ENCODE assay signal across 27 cellular contexts in genomic region chr6:41171908-41172307, GRCh38. TPM values are rescaled to one million over a fixed set of nuclear protein-coding genes. Genes with fewer than 3 reads are reported as not detected.
"Had no signal": no experiment of that assay in that cellular context is flagged by ENCODE, and none has a peak within 500 bp of the region (broad histone marks: within the 10 kb centered on the region; RNA-seq: fewer than 3 reads in every experiment).

No MANE protein-coding gene starts in this region.

- H3K27me3 ChIP-seq: body of pancreas, gastrocnemius medialis, right atrium auricular region, tibial artery had no signal

- H3K9me3 ChIP-seq: body of pancreas, gastrocnemius medialis, left ventricle myocardium inferior, mucosa of descending colon, right atrium auricular region, suprapubic skin, tibial artery had no signal

- H3K36me3 Mint-ChIP-seq: activated naive CD8-positive, alpha-beta T cell; natural killer cell treated with Interleukin-12 subunit alpha and Interleukin-12 subunit beta and Interleukin-15 and Interleukin-18, amount 100 ng/mL, for 72 hours had no signal

- H3K4me3 Mint-ChIP-seq: activated CD8-positive, alpha-beta T cell treated with anti-CD3 and anti-CD28 coated beads, Interleukin-2, amount 10 ng/mL, durations not matched to agents 7 days and 5 days; activated naive CD8-positive, alpha-beta T cell; natural killer cell treated with Interleukin-12 subunit alpha and Interleukin-12 subunit beta and Interleukin-15 and Interleukin-18, amount 100 ng/mL, for 72 hours; stimulated activated naive B cell treated with anti-CD40 and anti-IgM and Interleukin-4, amounts not matched to agents 10 μg/mL and 1 μg/mL and 100 μg/mL, for 72 hours; T-helper 1 cell treated with Interleukin-12 subunit alpha and Interleukin-12 subunit beta and Interleukin-4 antibody, amounts not matched to agents 30 μg/mL and 1 μg/mL, for 36 hours had no signal

- H3K9me3 Mint-ChIP-seq: natural killer cell treated with Interleukin-12 subunit alpha and Interleukin-12 subunit beta and Interleukin-15 and Interleukin-18, amount 100 ng/mL, for 72 hours; T-helper 1 cell treated with Interleukin-12 subunit alpha and Interleukin-12 subunit beta and Interleukin-4 antibody, amounts not matched to agents 30 μg/mL and 1 μg/mL, for 36 hours had no signal

- H3K27ac ChIP-seq: body of pancreas, gastrocnemius medialis, left ventricle myocardium inferior, right atrium auricular region, suprapubic skin, tibial artery had no signal

- H3K36me3 ChIP-seq: gastrocnemius medialis, left ventricle myocardium inferior, right atrium auricular region, suprapubic skin, tibial artery had no signal

- H3K4me1 ChIP-seq: body of pancreas, gastrocnemius medialis, left ventricle myocardium inferior, right atrium auricular region, suprapubic skin, tibial artery had no signal

- DNase-seq: activated CD8-positive, alpha-beta T cell treated with anti-CD3 and anti-CD28 coated beads, Interleukin-2, amount 10 ng/mL, durations not matched to agents 7 days and 5 days; activated effector memory CD4-positive, alpha-beta T cell treated with Interleukin-2 at 50 U/mL for 16 hours; activated naive CD4-positive, alpha-beta T cell treated with Interleukin-2 at 50 U/mL for 16 hours; aorta; body of pancreas; dermis blood vessel endothelial cell; effector memory CD4-positive, alpha-beta T cell; erythroblast; gastrocnemius medialis; glutamatergic neuron; left ventricle myocardium inferior; mucosa of descending colon; stimulated activated CD4-positive, alpha-beta T cell treated with anti-CD3 and anti-CD28 coated beads, Interleukin-15, amount 100 ng/mL, for 24 hours; stimulated activated naive B cell treated with anti-CD40 and anti-IgM and Interleukin-4, amounts not matched to agents 10 μg/mL and 1 μg/mL and 100 μg/mL, for 72 hours; T-helper 9 cell; tibial artery had no signal

- H3K4me3 ChIP-seq: body of pancreas, gastrocnemius medialis, left ventricle myocardium inferior, lung, mucosa of descending colon, right atrium auricular region, smooth muscle cell, suprapubic skin, tibial artery had no signal

- H3K27ac Mint-ChIP-seq: activated CD8-positive, alpha-beta T cell treated with anti-CD3 and anti-CD28 coated beads, Interleukin-2, amount 10 ng/mL, durations not matched to agents 7 days and 5 days; activated naive CD8-positive, alpha-beta T cell; natural killer cell treated with Interleukin-12 subunit alpha and Interleukin-12 subunit beta and Interleukin-15 and Interleukin-18, amount 100 ng/mL, for 72 hours; stimulated activated naive B cell treated with anti-CD40 and anti-IgM and Interleukin-4, amounts not matched to agents 10 μg/mL and 1 μg/mL and 100 μg/mL, for 72 hours; T-helper 1 cell treated with Interleukin-12 subunit alpha and Interleukin-12 subunit beta and Interleukin-4 antibody, amounts not matched to agents 30 μg/mL and 1 μg/mL, for 36 hours had no signal

- ATAC-seq: activated CD8-positive, alpha-beta T cell treated with anti-CD3 and anti-CD28 coated beads, Interleukin-2, amount 10 ng/mL, durations not matched to agents 7 days and 5 days; body of pancreas; gastrocnemius medialis; mucosa of descending colon; natural killer cell treated with Interleukin-12 subunit alpha and Interleukin-12 subunit beta and Interleukin-15 and Interleukin-18, amount 100 ng/mL, for 72 hours; stimulated activated naive B cell treated with anti-CD40 and anti-IgM and Interleukin-4, amounts not matched to agents 10 μg/mL and 1 μg/mL and 100 μg/mL, for 72 hours had no signal

RNA-seq across cellular contexts. Expression of gene TREM2, which starts 9.0 kb away (rescaled TPM):
- total RNA-seq: activated CD8-positive, alpha-beta T cell treated with anti-CD3 and anti-CD28 coated beads, Interleukin-2, amount 10 ng/mL, durations not matched to agents 7 days and 5 days; dermis blood vessel endothelial cell; myocyte; natural killer cell treated with Interleukin-12 subunit alpha and Interleukin-12 subunit beta and Interleukin-15 and Interleukin-18, amount 100 ng/mL, for 72 hours; pulmonary artery endothelial cell; smooth muscle cell had no signal

RNA-seq across cellular contexts. Expression of gene TREML1, which starts 17.8 kb away (rescaled TPM):
- total RNA-seq: activated CD8-positive, alpha-beta T cell treated with anti-CD3 and anti-CD28 coated beads, Interleukin-2, amount 10 ng/mL, durations not matched to agents 7 days and 5 days; body of pancreas; dermis blood vessel endothelial cell; gastrocnemius medialis; left ventricle myocardium inferior; myocyte; natural killer cell treated with Interleukin-12 subunit alpha and Interleukin-12 subunit beta and Interleukin-15 and Interleukin-18, amount 100 ng/mL, for 72 hours; pulmonary artery endothelial cell; right atrium auricular region; smooth muscle cell; suprapubic skin had no signal

RNA-seq across cellular contexts. Expression of gene TREML2, which starts 29.0 kb away (rescaled TPM):
- total RNA-seq: body of pancreas, dermis blood vessel endothelial cell, left ventricle myocardium inferior, mucosa of descending colon, myocyte, pulmonary artery endothelial cell, smooth muscle cell, suprapubic skin had no signal

RNA-seq across cellular contexts. Expression of gene TREML4, which starts 56.2 kb away (rescaled TPM):
- total RNA-seq: activated CD8-positive, alpha-beta T cell treated with anti-CD3 and anti-CD28 coated beads, Interleukin-2, amount 10 ng/mL, durations not matched to agents 7 days and 5 days; body of pancreas; dermis blood vessel endothelial cell; gastrocnemius medialis; left ventricle myocardium inferior; mucosa of descending colon; myocyte; natural killer cell treated with Interleukin-12 subunit alpha and Interleukin-12 subunit beta and Interleukin-15 and Interleukin-18, amount 100 ng/mL, for 72 hours; omental fat pad; pulmonary artery endothelial cell; right atrium auricular region; smooth muscle cell; suprapubic skin; ureter had no signal
